ENCODE assay signal across 8 cellular contexts in genomic region chr3:138935864-138936762, GRCh38. TPM values are rescaled to one million over a fixed set of nuclear protein-coding genes. Genes with fewer than 3 reads are reported as not detected.
DNase-seq lines count a peak whose midpoint lies in the region; ATAC-seq, FAIRE-seq and TF ChIP-seq lines count a peak whose summit lies in the region.

No MANE protein-coding gene starts in this region.

- H3K27ac ChIP-seq in endothelial cell of umbilical vein (ENCODE audit: insufficient read depth, low read depth, low read length): no peak overlapping the region

- no peak overlapping the region for H3K9ac ChIP-seq in endothelial cell of umbilical vein (replicated peaks; ENCODE audit: extremely low read depth, insufficient read depth, low read length)

- H3K79me2 ChIP-seq in endothelial cell of umbilical vein (ENCODE audit: control insufficient read depth, insufficient read depth, low read length): no peaks in the 10 kb centered on the region

- CTCF ChIA-PET in endothelial cell of umbilical vein (lab: Charles Lee): interaction anchor here (0.6 to 3.8 kb wide), 60 partner anchors 9 to 778 kb away, joined by 3 to 63 read pairs (median 4); partner anchors contain the start of genes CEP70, ESYT3, FAIM and FOXL2

- BruUV-seq in endothelial cell of umbilical vein (replicated peaks; lab: Mats Ljungman, UMichigan): no TSS peak

- H4K20me1 ChIP-seq in endothelial cell of umbilical vein (replicated peaks; ENCODE audit: control insufficient read depth, extremely low read depth, insufficient read depth, low read length): no peaks in the 10 kb centered on the region

- POLR2A ChIA-PET in endothelial cell of umbilical vein (lab: Charles Lee): no interaction called here

- H3K4me2 ChIP-seq in endothelial cell of umbilical vein (ENCODE audit: insufficient read depth, low read length): peak overlapping the region; percentile 36

- ATAC-seq in HG02759 (IDR thresholded peaks at IDR 0.05; ENCODE audit: unreplicated experiment) (peak; percentile 78), mucosa of descending colon (peak; percentile 92)

- dilution Hi-C loops in endothelial cell of umbilical vein (cut with MboI; ENCODE audit: extremely low pct_ligation_motif_present, low sequenced_read_pairs): no loop called here

- H3K36me3 ChIP-seq in endothelial cell of umbilical vein (ENCODE audit: control insufficient read depth in 2 of 2, extremely low read depth in 1 of 2, insufficient read depth in 2 of 2, low read length in 2 of 2): no peaks in the 10 kb centered on the region
- H3K36me3 ChIP-seq in mucosa of descending colon (ENCODE audit: low read depth): no peaks in the 10 kb centered on the region

- H2AFZ ChIP-seq in endothelial cell of umbilical vein (ENCODE audit: low read depth, low read length): peak overlapping the region; percentile 12

- no peaks in the 10 kb centered on the region for H3K9me1 ChIP-seq in endothelial cell of umbilical vein (replicated peaks; ENCODE audit: control insufficient read depth, extremely low read depth, insufficient read depth, low read length)

- no peak for TF ChIP-seq POLR2A in endothelial cell of umbilical vein (IDR thresholded peaks at IDR 0.05; ENCODE audit: low read depth, low read length)

- DNase-seq in NCI-H1092 treated with DMSO at 0.1 percent for 48 hours (lab: John Stamatoyannopoulos, UW) (peak; percentile 59), NCI-H1092 (lab: John Stamatoyannopoulos, UW) (no peak), NCI-H526 (lab: John Stamatoyannopoulos, UW) (peak; percentile 21 to 86), endothelial cell of umbilical vein (ENCODE audit: low read depth, low spot score) (peak; percentile 59), mucosa of descending colon (peak; percentile 73 to 84 (median 81))
- peak; percentile 34 to 35 for DNase-seq in activated CD8-positive, alpha-beta memory T cell treated with anti-CD3 and anti-CD28 coated beads for 4 hours (ENCODE audit: low read depth in 2 of 2)
- peak; percentile 58 for DNase-seq in stimulated activated CD8-positive, alpha-beta memory T cell treated with anti-CD3 and anti-CD28 coated beads, Interleukin-4, amount 100 ng/mL, for 24 hours (ENCODE audit: low read depth)

- H3K4me3 ChIP-seq in endothelial cell of umbilical vein (replicated peaks in 1 of 3; ENCODE audit: insufficient read depth in 1 of 3, low read depth in 1 of 3, low read length in 3 of 3): peak overlapping the region in 2 of 3 experiments; percentile 0 to 25
- H3K4me3 ChIP-seq in mucosa of descending colon: no peak overlapping the region

- no peaks in the 10 kb centered on the region for H3K9me3 ChIP-seq in endothelial cell of umbilical vein (replicated peaks; ENCODE audit: control insufficient read depth, insufficient read depth, low read length)
- H3K9me3 ChIP-seq in mucosa of descending colon: no peaks in the 10 kb centered on the region

- peak; percentile 84 to 94 for TF ChIP-seq CTCF in endothelial cell of umbilical vein (IDR thresholded peaks at IDR 0.05; ENCODE audit: extremely low read depth in 1 of 2, insufficient read depth in 1 of 2, low read depth in 1 of 2, low read length in 2 of 2)
- TF ChIP-seq CTCF in mucosa of descending colon (IDR thresholded peaks at IDR 0.05): peak; percentile 87

- FAIRE-seq in endothelial cell of umbilical vein (lab: Jason Lieb, UNC): peak; percentile 15

- intact Hi-C loops in endothelial cell of umbilical vein (cut with micrococcal nuclease) (loop anchor here (1.0 to 5.0 kb wide), 3 partner anchors 342 to 459 kb away; partner anchors contain the start of gene CEP70), mucosa of descending colon (cut with DNase I, micrococcal nuclease) (loop anchor here in 1 of 2 donors (10.0 kb wide), 1 partner anchor 389 kb away; no protein-coding TSS in a partner anchor)

- H3K27me3 ChIP-seq in endothelial cell of umbilical vein (ENCODE audit: control insufficient read depth in 2 of 2, insufficient read depth in 2 of 2, low read length in 2 of 2): peaks cover 54 to 66% of the 10 kb centered on the region in 2 experiments

- H3K4me1 ChIP-seq in endothelial cell of umbilical vein (ENCODE audit: control insufficient read depth, extremely low read depth, insufficient read depth, low read length) (peaks cover 7% of the 10 kb centered on the region), mucosa of descending colon (ENCODE audit: low read depth) (peaks cover 30% of the 10 kb centered on the region)

TF ChIP-seq in endothelial cell of umbilical vein, 7 proteins besides CTCF, POLR2A, EP300 and RAD21:
- TF ChIP-seq, protein P1, sequence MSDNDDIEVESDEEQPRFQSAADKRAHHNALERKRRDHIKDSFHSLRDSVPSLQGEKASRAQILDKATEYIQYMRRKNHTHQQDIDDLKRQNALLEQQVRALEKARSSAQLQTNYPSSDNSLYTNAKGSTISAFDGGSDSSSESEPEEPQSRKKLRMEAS (IDR thresholded peaks at IDR 0.05; ENCODE audit: insufficient read depth, insufficient read length): peak; percentile 36
- TF ChIP-seq FOS (IDR thresholded peaks at IDR 0.05; ENCODE audit: borderline replicate concordance, insufficient read depth, low read length) (no peak), MYC (IDR thresholded peaks at IDR 0.05; ENCODE audit: low read depth, low read length) (no peak)

RNA-seq across cellular contexts. Expression of gene FOXL2, which starts 10.8 kb away (rescaled TPM):
- 0.12 TPM in 1 of 2 replicates, not detected in the other for total RNA-seq in endothelial cell of umbilical vein
- 0.03 TPM in 1 of 2 replicates, not detected in the other for polyA plus RNA-seq in endothelial cell of umbilical vein
- not detected in 2 replicates for polyA plus RNA-seq in endothelial cell of umbilical vein (2011; cell fraction: cytosol; rRNA removed)
- not detected in 2 replicates for polyA plus RNA-seq in endothelial cell of umbilical vein (2011; cell fraction: nucleus; rRNA removed)
- not detected in 2 replicates for polyA plus RNA-seq in endothelial cell of umbilical vein (2012)
- 0.13 TPM in 1 of 2 replicates, not detected in the other for polyA minus RNA-seq in endothelial cell of umbilical vein
- polyA minus RNA-seq in endothelial cell of umbilical vein (2011; cell fraction: cytosol; rRNA and poly(A)+ RNA removed): 5.2 TPM
- polyA minus RNA-seq in endothelial cell of umbilical vein (2011; cell fraction: nucleus; rRNA and poly(A)+ RNA removed): not detected in 2 replicates
- under 1 TPM in 1 of 3 donors, not detected in 2; 0.09 TPM for total RNA-seq in mucosa of descending colon

RNA-seq across cellular contexts. Expression of gene FOXL2NB, which starts 10.9 kb away (rescaled TPM):
- not detected in 2 replicates for total RNA-seq in endothelial cell of umbilical vein
- polyA plus RNA-seq in endothelial cell of umbilical vein: 0.01 TPM in 1 of 2 replicates, not detected in the other
- polyA plus RNA-seq in endothelial cell of umbilical vein (2011; cell fraction: cytosol; rRNA removed): not detected in 2 replicates
- not detected in 2 replicates for polyA plus RNA-seq in endothelial cell of umbilical vein (2011; cell fraction: nucleus; rRNA removed)
- polyA plus RNA-seq in endothelial cell of umbilical vein (2012): 0.07 TPM in 1 of 2 replicates, not detected in the other
- polyA minus RNA-seq in endothelial cell of umbilical vein: 0.36 TPM in 2 replicates
- 2.3 TPM for polyA minus RNA-seq in endothelial cell of umbilical vein (2011; cell fraction: cytosol; rRNA and poly(A)+ RNA removed)
- not detected in 2 replicates for polyA minus RNA-seq in endothelial cell of umbilical vein (2011; cell fraction: nucleus; rRNA and poly(A)+ RNA removed)
- total RNA-seq in mucosa of descending colon: under 1 TPM in 1 of 3 donors, not detected in 2; 0.17 TPM
